Comparison of ENCODE assay signal across 14 cellular contexts in genomic region chr2:118974103-118974911, GRCh38. TPM values are rescaled to one million over a fixed set of nuclear protein-coding genes. Genes with fewer than 3 reads are reported as not detected.
DNase-seq lines count a peak whose midpoint lies in the region; ATAC-seq and TF ChIP-seq lines count a peak whose summit lies in the region.
"Had no signal": no experiment of that assay in that cellular context is flagged by ENCODE, and none has a peak within 500 bp of the region (broad histone marks: within the 10 kb centered on the region; RNA-seq: fewer than 3 reads in every experiment).

No MANE protein-coding gene starts in this region.

- H3K4me3 ChIP-seq in breast epithelium (no peak overlapping the region), upper lobe of right lung (no peak overlapping the region)
- H3K4me3 ChIP-seq: esophagus squamous epithelium, sigmoid colon had no signal

- H3K4me1 ChIP-seq in breast epithelium (no peaks in the 10 kb centered on the region), upper lobe of right lung (peaks cover 8% of the 10 kb centered on the region)
- H3K4me1 ChIP-seq: esophagus squamous epithelium, sigmoid colon had no signal

- peaks cover 0 to 5% of the 10 kb centered on the region in 2 donors for H3K27me3 ChIP-seq in breast epithelium
- H3K27me3 ChIP-seq in upper lobe of right lung: no peaks in the 10 kb centered on the region

- H3K27me3 Mint-ChIP-seq in MCF 10A (ENCODE audit: insufficient read depth, unreplicated experiment): no peaks in the 10 kb centered on the region

- POLR2A ChIA-PET in MCF 10A (lab: Yijun Ruan, JAX): interaction anchor here (0.5 to 1.1 kb wide), 6 partner anchors 8 to 106 kb away, joined by 3 to 5 read pairs (median 5); no protein-coding TSS in a partner anchor

- no peaks in the 10 kb centered on the region for H3K36me3 ChIP-seq in breast epithelium
- H3K36me3 ChIP-seq in upper lobe of right lung: no peaks in the 10 kb centered on the region
- H3K36me3 ChIP-seq: esophagus squamous epithelium, sigmoid colon had no signal

- peak overlapping the region in 1 of 2 donors; percentile 58 for H3K27ac ChIP-seq in breast epithelium
- peak overlapping the region; percentile 11 for H3K27ac ChIP-seq in upper lobe of right lung
- H3K27ac ChIP-seq: sigmoid colon had no signal

- H3K4me3 Mint-ChIP-seq in MCF 10A (ENCODE audit: unreplicated experiment): peak overlapping the region; percentile 28
- H3K4me3 Mint-ChIP-seq: mesothelial cell of epicardium had no signal

- H3K9me3 ChIP-seq in breast epithelium (peaks cover 0 to 10% of the 10 kb centered on the region in 2 donors), upper lobe of right lung (no peaks in the 10 kb centered on the region)
- H3K9me3 ChIP-seq: esophagus squamous epithelium had no signal

- H3K36me3 Mint-ChIP-seq in MCF 10A (ENCODE audit: insufficient read depth, unreplicated experiment): no peaks in the 10 kb centered on the region
- H3K36me3 Mint-ChIP-seq: mesothelial cell of epicardium had no signal

- no peak for TF ChIP-seq POLR2A in breast epithelium (IDR thresholded peaks at IDR 0.05)

- peak overlapping the region; percentile 53 for H3K27ac Mint-ChIP-seq in MCF 10A (ENCODE audit: low read depth, unreplicated experiment)
- H3K27ac Mint-ChIP-seq: mesothelial cell of epicardium had no signal

- TF ChIP-seq CTCF in MCF 10A (IDR thresholded peaks at IDR 0.05; ENCODE audit: unreplicated experiment): no peak
- no peak for TF ChIP-seq CTCF in breast epithelium (IDR thresholded peaks at IDR 0.05)
- TF ChIP-seq CTCF in upper lobe of right lung (IDR thresholded peaks at IDR 0.05): no peak

- TSS peak; percentile 29 for BruUV-seq in MCF 10A (replicated peaks; lab: Mats Ljungman, UMichigan)

- H3K9me3 Mint-ChIP-seq in MCF 10A (ENCODE audit: unreplicated experiment): no peaks in the 10 kb centered on the region
- H3K9me3 Mint-ChIP-seq: mesothelial cell of epicardium had no signal

- intact Hi-C loops in MCF 10A (cut with micrococcal nuclease): loop anchor here (1.0 kb wide), 1 partner anchor 60 kb away; no protein-coding TSS in a partner anchor
- intact Hi-C loops in breast epithelium (cut with DNase I; ENCODE audit: low total_unique reads): no loop called here
- intact Hi-C loops in left ventricle myocardium superior (cut with micrococcal nuclease): no loop called here
- intact Hi-C loops in upper lobe of right lung (cut with DNase I): no loop called here

- H3K4me1 Mint-ChIP-seq in MCF 10A (ENCODE audit: insufficient read depth, unreplicated experiment): peaks cover 39% of the 10 kb centered on the region
- H3K4me1 Mint-ChIP-seq: mesothelial cell of epicardium had no signal

- ATAC-seq in left ventricle myocardium superior (peak; percentile 45), upper lobe of right lung (peak; percentile 42), GM18502 (IDR thresholded peaks at IDR 0.05; ENCODE audit: poor library complexity, unreplicated experiment) (no peak), HG02938 (IDR thresholded peaks at IDR 0.05; ENCODE audit: unreplicated experiment) (no peak), HG03571 (IDR thresholded peaks at IDR 0.05; ENCODE audit: unreplicated experiment) (no peak)

- CTCF ChIA-PET in MCF 10A (lab: Yijun Ruan, JAX): no interaction called here

- DNase-seq in MCF 10A (ENCODE audit: unreplicated experiment): peak; percentile 98
- no peak for DNase-seq in breast epithelium (ENCODE audit: low spot score in 2 of 2)
- peak; percentile 96 for DNase-seq in SIG-M5 treated with dmso at 0.1 percent for 504 hours (lab: John Stamatoyannopoulos, UW; ENCODE audit: unreplicated experiment)
- no peak for DNase-seq in left ventricle myocardium superior
- no peak for DNase-seq in upper lobe of right lung
- DNase-seq: ACHN, amniotic stem cell, esophagus squamous epithelium, NCI-H510A treated with DMSO at 0.1 percent for 48 hours had no signal

RNA-seq across cellular contexts. Expression of gene MARCO, which starts 32.3 kb away (rescaled TPM):
- total RNA-seq in MCF 10A (2022): 1.5 and 2.4 TPM in 2 replicates
- total RNA-seq in breast epithelium: 10 to 100 TPM in 1 of 3 donors, 1 to 10 TPM in 2; 6.6 to 58.6 (median 6.9) TPM
- total RNA-seq in left ventricle myocardium superior: 7.2 TPM
- total RNA-seq in upper lobe of right lung: 165 TPM

Comparison
In these comparisons a context has a peak if more than half of its experiments do, and no peak if none do; other contexts are left out.
1. DNase-seq: peak in MCF 10A (single experiment) and SIG-M5 treated with dmso at 0.1 percent for 504 hours (single experiment); none in breast epithelium (0 of 2), left ventricle myocardium superior (single experiment) and upper lobe of right lung (single experiment).
2. ATAC-seq: peak in left ventricle myocardium superior (single experiment) and upper lobe of right lung (single experiment); none in GM18502 (single experiment), HG02938 (single experiment) and HG03571 (single experiment).